ENCODE assay signal across 26 cellular contexts in genomic region chr17:28972437-28972836, GRCh38. TPM values are rescaled to one million over a fixed set of nuclear protein-coding genes. Genes with fewer than 3 reads are reported as not detected.
DNase-seq lines count a peak whose midpoint lies in the region; ATAC-seq and TF ChIP-seq lines count a peak whose summit lies in the region.
"Had no signal": no experiment of that assay in that cellular context is flagged by ENCODE, and none has a peak within 500 bp of the region (broad histone marks: within the 10 kb centered on the region; RNA-seq: fewer than 3 reads in every experiment).

No MANE protein-coding gene starts in this region.

- H3K9me2 ChIP-seq in OCI-LY7 (ENCODE audit: insufficient read depth, low read length): no peaks in the 10 kb centered on the region

- intact Hi-C loops in left lung (cut with DNase I): loop anchor here in 1 of 2 donors (10.0 kb wide), 1 partner anchor 142 kb away; no protein-coding TSS in a partner anchor
- intact Hi-C loops in OCI-LY7 (cut with micrococcal nuclease; ENCODE audit: unreplicated experiment): loop anchor here (5.0 kb wide), 1 partner anchor 85 kb away; no protein-coding TSS in a partner anchor

- H3K27ac ChIP-seq in left lung (no peak overlapping the region), OCI-LY7 (ENCODE audit: low read depth, low read length, poor library complexity, severe bottlenecking) (no peak overlapping the region)
- H3K27ac ChIP-seq: uterus had no signal

- H3K27me3 ChIP-seq in left lung: no peaks in the 10 kb centered on the region
- H3K27me3 ChIP-seq: uterus had no signal

- ATAC-seq in left lung (peak; percentile 14), HG02623 (IDR thresholded peaks at IDR 0.05; ENCODE audit: unreplicated experiment) (no peak), GM21825 (IDR thresholded peaks at IDR 0.05; ENCODE audit: unreplicated experiment) (no peak)
- ATAC-seq: GM23338, left lobe of liver, PC-3 had no signal

- no peak overlapping the region for H3K4me2 ChIP-seq in OCI-LY7 (ENCODE audit: low read length)
- H3K4me2 ChIP-seq: GM23338 had no signal

- TF ChIP-seq CTCF in AG04449 (IDR thresholded peaks at IDR 0.05; ENCODE audit: insufficient read depth, low read length, missing control alignments) (no peak), left lung (IDR thresholded peaks at IDR 0.05) (no peak), OCI-LY7 (conservative IDR thresholded peaks at IDR 0.05; ENCODE audit: low read length) (no peak)

- no peak overlapping the region for H2AFZ ChIP-seq in OCI-LY7 (ENCODE audit: low read length)
- H2AFZ ChIP-seq: GM23338 had no signal

- H3K4me1 ChIP-seq in left lung: peaks cover 5 to 12% of the 10 kb centered on the region in 2 donors
- peaks cover 9% of the 10 kb centered on the region for H3K4me1 ChIP-seq in OCI-LY7 (ENCODE audit: insufficient read depth, low read length, poor library complexity, severe bottlenecking)
- H3K4me1 ChIP-seq: uterus had no signal

- H3K9me3 ChIP-seq in left lung (no peaks in the 10 kb centered on the region), OCI-LY7 (ENCODE audit: low read length) (no peaks in the 10 kb centered on the region)
- H3K9me3 ChIP-seq: uterus had no signal

- H3K36me3 ChIP-seq in left lung (no peaks in the 10 kb centered on the region), OCI-LY7 (ENCODE audit: insufficient read depth, low read length) (no peaks in the 10 kb centered on the region)
- H3K36me3 ChIP-seq: uterus had no signal

- H3K4me3 ChIP-seq in AG04449 (ENCODE audit: low read depth, low read length) (no peak overlapping the region), left lung (no peak overlapping the region), OCI-LY7 (ENCODE audit: low read depth, low read length, poor library complexity, severe bottlenecking) (no peak overlapping the region)
- H3K4me3 ChIP-seq: GM23338, uterus had no signal

- DNase-seq in AG04449 (ENCODE audit: low read depth, low spot score) (peak; percentile 21), GM03348 (ENCODE audit: low spot score) (peak; percentile 67), NCI-H69 (lab: John Stamatoyannopoulos, UW) (peak; percentile 72), left lung (no peak), OCI-LY7 (ENCODE audit: low spot score) (no peak), inferior parietal cortex (ENCODE audit: extremely low spot score) (no peak)
- DNase-seq: ACHN; activated CD4-positive, alpha-beta T cell treated with anti-CD3 and anti-CD28 coated beads for 1 hour; activated naive CD4-positive, alpha-beta T cell treated with anti-CD3 and anti-CD28 coated beads for 36 hours; activated T-cell treated with anti-CD3 and anti-CD28 coated beads, Interleukin-2, amount 50 U/mL, for 48 hours; caudate nucleus; CD4-positive, CD25-positive, alpha-beta regulatory T cell; PC-3; Right ventricle myocardium superior; uterus had no signal

- BruUV-seq in OCI-LY7 (replicated peaks; lab: Mats Ljungman, UMichigan): no TSS peak

- POLR2A ChIA-PET in AG04449 (lab: Yijun Ruan, JAX) (no interaction called here), OCI-LY7 (lab: Charles Lee) (interaction anchor here (0.6 to 0.8 kb wide), 2 partner anchors 165 to 626 kb away, joined by 3 to 4 read pairs; no protein-coding TSS in a partner anchor)

- CTCF ChIA-PET in AG04449 (lab: Yijun Ruan, JAX): interaction anchor here (1.4 to 10.2 kb wide), 5 partner anchors 8 to 141 kb away, joined by 3 to 390 read pairs (median 16); no protein-coding TSS in a partner anchor
- CTCF ChIA-PET in OCI-LY7 (lab: Charles Lee; ENCODE audit: unreplicated experiment): no interaction called here

- no peaks in the 10 kb centered on the region for H3K79me2 ChIP-seq in OCI-LY7 (ENCODE audit: insufficient read depth, low read depth, low read length)

- no peaks in the 10 kb centered on the region for H4K20me1 ChIP-seq in OCI-LY7 (ENCODE audit: insufficient read depth, low read length)

RNA-seq across cellular contexts. Expression of gene PHF12, which starts 21.1 kb away (rescaled TPM):
- 10 to 100 TPM; 32.1 to 45.8 TPM for total RNA-seq in left lung
- 40.6 and 43.2 TPM in 2 replicates for total RNA-seq in OCI-LY7 (2014; rRNA removed; shearing (Covaris generic))
- 62.5 and 66.7 TPM in 2 replicates for total RNA-seq in OCI-LY7 (2022)

RNA-seq across cellular contexts. Expression of gene SEZ6, which starts 33.4 kb away (rescaled TPM):
- total RNA-seq in left lung (under 1 TPM in 1 of 2 donors, not detected in 1; 0.09 TPM), OCI-LY7 (2022) (0.53 TPM in 1 of 2 replicates, not detected in the other)
- total RNA-seq in OCI-LY7 (2014; rRNA removed; shearing (Covaris generic)): not detected in 2 replicates
- total RNA-seq: activated CD8-positive, alpha-beta memory T cell treated with anti-CD3 and anti-CD28 coated beads for 36 hours; activated naive CD4-positive, alpha-beta T cell treated with anti-CD3 and anti-CD28 coated beads for 36 hours; dermis microvascular lymphatic vessel endothelial cell; endothelial cell of umbilical vein; left lobe of liver; MCF 10A; mesothelial cell of epicardium; PC-3; posterior vena cava; Right ventricle myocardium superior; subcutaneous adipose tissue had no signal

Comparison
In these comparisons a context has a peak if more than half of its experiments do, and no peak if none do; other contexts are left out.
1. DNase-seq: peak in AG04449 (single experiment), GM03348 (single experiment) and NCI-H69 (single experiment); none in left lung (0 of 2), OCI-LY7 (single experiment) and inferior parietal cortex (single experiment).